Comparison of ENCODE assay signal across 15 cellular contexts in genomic region chr11:12409621-12410005, GRCh38. TPM values are rescaled to one million over a fixed set of nuclear protein-coding genes. Genes with fewer than 3 reads are reported as not detected.
DNase-seq lines count a peak whose midpoint lies in the region; ATAC-seq and TF ChIP-seq lines count a peak whose summit lies in the region.
"Had no signal": no experiment of that assay in that cellular context is flagged by ENCODE, and none has a peak within 500 bp of the region (broad histone marks: within the 10 kb centered on the region; RNA-seq: fewer than 3 reads in every experiment).

No MANE protein-coding gene starts in this region.

- WGBS in right cardiac atrium, result 59% methylated on average over 3 of the region's 3 CpGs

- no peak overlapping the region for H3K27ac Mint-ChIP-seq in Calu3 (ENCODE audit: unreplicated experiment)
- H3K27ac Mint-ChIP-seq: activated naive CD4-positive, alpha-beta T cell treated with anti-CD3 and anti-CD28 coated beads, Interleukin-2, amount 50 U/mL, for 72 hours; CD4-positive, alpha-beta T cell; natural killer cell; stimulated activated memory B cell treated with anti-CD40 and anti-IgM and Interleukin-4, amounts not matched to agents 10 μg/mL and 1 μg/mL and 100 μg/mL, for 72 hours had no signal

- H3K27me3 ChIP-seq in right cardiac atrium (ENCODE audit: control insufficient read depth, insufficient read depth), result no peaks in the 10 kb centered on the region
- H3K27me3 ChIP-seq in layer of hippocampus (ENCODE audit: control insufficient read depth, insufficient read depth, low read length), result no peaks in the 10 kb centered on the region
- H3K27me3 ChIP-seq: right atrium auricular region had no signal

- H3K9me3 Mint-ChIP-seq in Calu3 (ENCODE audit: low read depth, unreplicated experiment), result no peaks in the 10 kb centered on the region
- H3K9me3 Mint-ChIP-seq: activated naive CD4-positive, alpha-beta T cell treated with anti-CD3 and anti-CD28 coated beads, Interleukin-2, amount 50 U/mL, for 72 hours; CD4-positive, alpha-beta T cell; natural killer cell; stimulated activated memory B cell treated with anti-CD40 and anti-IgM and Interleukin-4, amounts not matched to agents 10 μg/mL and 1 μg/mL and 100 μg/mL, for 72 hours had no signal

- no peaks in the 10 kb centered on the region for H3K27me3 Mint-ChIP-seq in Calu3 (ENCODE audit: unreplicated experiment)

- ATAC-seq in right cardiac atrium, result no peak
- no peak for ATAC-seq in left ventricle myocardium superior
- ATAC-seq in GM21367 (IDR thresholded peaks at IDR 0.05; ENCODE audit: unreplicated experiment), result no peak
- ATAC-seq: activated naive CD4-positive, alpha-beta T cell treated with anti-CD3 and anti-CD28 coated beads, Interleukin-2, amount 50 U/mL, for 72 hours; natural killer cell; stimulated activated memory B cell treated with anti-CD40 and anti-IgM and Interleukin-4, amounts not matched to agents 10 μg/mL and 1 μg/mL and 100 μg/mL, for 72 hours had no signal

- no peak overlapping the region for H3K4me3 Mint-ChIP-seq in Calu3 (ENCODE audit: low read depth, unreplicated experiment)
- H3K4me3 Mint-ChIP-seq: CD4-positive, alpha-beta T cell; natural killer cell; stimulated activated memory B cell treated with anti-CD40 and anti-IgM and Interleukin-4, amounts not matched to agents 10 μg/mL and 1 μg/mL and 100 μg/mL, for 72 hours had no signal

- peak overlapping the region; percentile 1 for H3K27ac ChIP-seq in right cardiac atrium (ENCODE audit: low read length)
- H3K27ac ChIP-seq in layer of hippocampus (ENCODE audit: low read depth, low read length), result peak overlapping the region; percentile 42

- intact Hi-C loops in right cardiac atrium (cut with DNase I), result loop anchor here in 3 of 4 donors (5.0 to 10.0 kb wide), 4 partner anchors 75 to 488 kb away; no protein-coding TSS in a partner anchor
- intact Hi-C loops in left ventricle myocardium superior (cut with micrococcal nuclease), result loop anchor here (10.0 kb wide), 1 partner anchor 475 kb away; no protein-coding TSS in a partner anchor
- intact Hi-C loops in Calu3 (cut with micrococcal nuclease; ENCODE audit: unreplicated experiment), result loop anchor here (5.0 to 10.0 kb wide), 2 partner anchors 175 to 483 kb away; no protein-coding TSS in a partner anchor

- no TSS peak for BruUV-seq in Calu3 (replicated peaks; lab: Mats Ljungman, UMichigan)

- no peak overlapping the region for H3K4me3 ChIP-seq in right cardiac atrium (ENCODE audit: low read length)
- H3K4me3 ChIP-seq: right atrium auricular region had no signal

- H3K36me3 Mint-ChIP-seq in Calu3 (ENCODE audit: insufficient read depth, unreplicated experiment), result no peaks in the 10 kb centered on the region
- H3K36me3 Mint-ChIP-seq: activated naive CD4-positive, alpha-beta T cell treated with anti-CD3 and anti-CD28 coated beads, Interleukin-2, amount 50 U/mL, for 72 hours; natural killer cell; stimulated activated memory B cell treated with anti-CD40 and anti-IgM and Interleukin-4, amounts not matched to agents 10 μg/mL and 1 μg/mL and 100 μg/mL, for 72 hours had no signal

- H3K9me3 ChIP-seq in right cardiac atrium (ENCODE audit: control insufficient read depth, low read length), result no peaks in the 10 kb centered on the region
- H3K9me3 ChIP-seq: right atrium auricular region had no signal

- CTCF ChIA-PET in Calu3 (lab: Charles Lee), result interaction anchor here (1.0 to 2.8 kb wide), 2 partner anchors 76 to 78 kb away, joined by 3 to 10 read pairs; no protein-coding TSS in a partner anchor

- peaks cover 13% of the 10 kb centered on the region for H3K4me1 Mint-ChIP-seq in Calu3 (ENCODE audit: low read depth, unreplicated experiment)
- H3K4me1 Mint-ChIP-seq: natural killer cell; stimulated activated memory B cell treated with anti-CD40 and anti-IgM and Interleukin-4, amounts not matched to agents 10 μg/mL and 1 μg/mL and 100 μg/mL, for 72 hours had no signal

- peaks cover 22% of the 10 kb centered on the region for H3K4me1 ChIP-seq in right cardiac atrium (ENCODE audit: control insufficient read depth, insufficient read depth, low read length)

- DNase-seq in right cardiac atrium, result no peak
- no peak for DNase-seq in left ventricle myocardium superior
- DNase-seq in renal cortical epithelial cell (ENCODE audit: low read depth), result peak; percentile 59
- no peak for DNase-seq in T-helper 1 cell
- DNase-seq in GM03348 (ENCODE audit: low spot score), result no peak
- no peak for DNase-seq in Calu3
- DNase-seq: activated T-cell treated with anti-CD3 and anti-CD28 coated beads, Interleukin-2, amount 50 U/mL, for 1 hour; CD4-positive, alpha-beta T cell; Kasumi-1; natural killer cell had no signal

- TF ChIP-seq CTCF in Calu3 (IDR thresholded peaks at IDR 0.05; ENCODE audit: unreplicated experiment), result no peak

RNA-seq across cellular contexts. Expression of gene PARVA, which starts 32.2 kb away (rescaled TPM):
- total RNA-seq in right cardiac atrium (100 to 1,000 TPM in 1 of 4 donors, 10 to 100 TPM in 3; 61.4 to 116 (median 76.5) TPM), left ventricle myocardium superior (56.4 TPM), renal cortical epithelial cell (18.4 and 54.5 TPM in 2 replicates), Calu3 (2022) (18.3 and 22.9 TPM in 2 replicates)
- 30.6 TPM for polyA plus RNA-seq in right cardiac atrium
